In genomic region chr16:85225721-85226120, GRCh38 we compare ENCODE assay signal across 1 cellular context.
TF ChIP-seq lines count a peak whose summit lies in the region.

No MANE protein-coding gene starts in this region.

TF ChIP-seq in HEK293, 187 proteins besides CTCF, POLR2A, EP300 and RAD21 (continued from another document):
- TF ChIP-seq ZNF639 (tag by site-specific recombination; IDR thresholded peaks at IDR 0.05) (no peak), ZNF398 (tag by site-specific recombination; IDR thresholded peaks at IDR 0.05) (no peak), ZNF174 (tag by site-specific recombination; IDR thresholded peaks at IDR 0.05) (no peak), ZNF488 (tag by site-specific recombination; IDR thresholded peaks at IDR 0.05) (no peak), TSHZ1 (tag by site-specific recombination; IDR thresholded peaks at IDR 0.05; ENCODE audit: borderline replicate concordance) (no peak), SETDB1 (IDR thresholded peaks at IDR 0.05; ENCODE audit: insufficient read length, low read length) (peak; percentile 74), TRIM28 (IDR thresholded peaks at IDR 0.05; ENCODE audit: borderline replicate concordance, low read length) (no peak), MZF1 (tag by site-specific recombination; IDR thresholded peaks at IDR 0.05; ENCODE audit: borderline replicate concordance) (peak; percentile 86), ZNF114 (tag by site-specific recombination; IDR thresholded peaks at IDR 0.05) (no peak), ZNF670 (tag by site-specific recombination; IDR thresholded peaks at IDR 0.05; ENCODE audit: low read depth) (no peak), ZNF449 (tag by site-specific recombination; IDR thresholded peaks at IDR 0.05) (no peak), ZNF138 (tag by site-specific recombination; IDR thresholded peaks at IDR 0.05; ENCODE audit: borderline replicate concordance) (no peak)
